In the genomic region with DNA sequence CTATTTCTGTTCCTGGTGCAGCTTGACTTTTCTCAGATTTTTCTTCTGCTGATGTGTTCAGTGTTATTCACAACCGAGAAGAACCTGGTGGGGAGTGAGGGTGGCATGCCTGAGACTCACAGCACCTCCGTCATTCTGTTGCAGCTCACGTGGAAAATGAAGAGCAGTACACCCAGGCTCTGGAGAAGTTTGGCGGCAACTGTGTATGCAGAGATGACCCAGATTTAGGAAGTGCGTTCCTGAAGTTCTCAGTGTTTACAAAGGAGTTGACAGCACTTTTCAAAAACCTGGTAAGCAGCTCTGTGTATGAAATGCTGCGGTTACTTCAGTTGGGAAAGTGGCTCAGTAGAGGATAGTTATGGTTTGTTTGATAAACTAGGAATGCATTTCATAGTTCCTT, we compare ENCODE assay signal across 16 cellular contexts.
A peak's percentile ranks its signal among the peaks of the same experiment; 100 is the strongest.
DNase-seq lines count a peak whose midpoint lies in the region; ATAC-seq and TF ChIP-seq lines count a peak whose summit lies in the region.
"Had no signal": no experiment of that assay in that cellular context is flagged by ENCODE, and none has a peak within 500 bp of the region (broad histone marks: within the 10 kb centered on the region; RNA-seq: fewer than 3 reads in every experiment).

No MANE protein-coding gene starts in this region.

- H4K5ac ChIP-seq in IMR-90 (ENCODE audit: low read depth, low read length) = no peak overlapping the region

- no peak overlapping the region for H2BK120ac ChIP-seq in IMR-90 (ENCODE audit: low read depth, low read length)

- no peak overlapping the region for H3K56ac ChIP-seq in IMR-90 (ENCODE audit: extremely low read depth, insufficient read depth, low read length)

- H3K9me1 ChIP-seq in IMR-90 (ENCODE audit: insufficient read depth, low read length) = peaks cover 29% of the 10 kb centered on the region

- H2AK5ac ChIP-seq in IMR-90 (ENCODE audit: low read depth, low read length) = no peak overlapping the region

- peaks cover 8% of the 10 kb centered on the region for H3K36me3 ChIP-seq in IMR-90 (ENCODE audit: control insufficient read depth, insufficient read depth, low read length)
- H3K36me3 ChIP-seq in spleen = no peaks in the 10 kb centered on the region
- H3K36me3 ChIP-seq in ascending aorta = peaks cover 0 to 5% of the 10 kb centered on the region in 2 donors
- H3K36me3 ChIP-seq: HAP-1 had no signal

- no peak for TF ChIP-seq RAD21 in IMR-90 (IDR thresholded peaks at IDR 0.05; ENCODE audit: low read length)

- H2AK9ac ChIP-seq in IMR-90 (replicated peaks; ENCODE audit: low read depth, low read length, poor library complexity) = peak overlapping the region; percentile 70

- intact Hi-C loops in IMR-90 (cut with micrococcal nuclease) = no loop called here
- intact Hi-C loops in dorsolateral prefrontal cortex (cut with DNase I) = no loop called here
- intact Hi-C loops in spleen (cut with DNase I; ENCODE audit: low total_unique reads) = no loop called here
- intact Hi-C loops in activated CD4-positive, alpha-beta T cell treated with anti-CD3 and anti-CD28 coated beads for 36 hours (cut with DNase I, micrococcal nuclease) = no loop called here
- intact Hi-C loops in ascending aorta (cut with DNase I) = no loop called here

- CTCF ChIA-PET in IMR-90 (lab: Yijun Ruan, JAX) = interaction anchor here (1.3 kb wide), 1 partner anchor 9 kb away, joined by 5 read pairs; no protein-coding TSS in a partner anchor
- CTCF ChIA-PET in activated CD4-positive, alpha-beta T cell treated with anti-CD3 and anti-CD28 coated beads for 36 hours (lab: Charles Lee) = no interaction called here

- no peak overlapping the region for H2BK15ac ChIP-seq in IMR-90 (ENCODE audit: low read depth, low read length)

- POLR2A ChIA-PET in IMR-90 (lab: Charles Lee; ENCODE audit: unreplicated experiment) = interaction anchor here (0.9 kb wide), 1 partner anchor 10 kb away, joined by 3 read pairs; no protein-coding TSS in a partner anchor
- POLR2A ChIA-PET in activated CD4-positive, alpha-beta T cell treated with anti-CD3 and anti-CD28 coated beads for 36 hours (lab: Charles Lee) = interaction anchor here (0.6 kb wide), 1 partner anchor 27 kb away, joined by 3 read pairs; no protein-coding TSS in a partner anchor

- no peak overlapping the region for H3K23ac ChIP-seq in IMR-90 (ENCODE audit: low read depth, low read length)

- H3K9me3 ChIP-seq in IMR-90 (ENCODE audit: control insufficient read depth, insufficient read depth, low read length) (no peaks in the 10 kb centered on the region), spleen (no peaks in the 10 kb centered on the region), ascending aorta (no peaks in the 10 kb centered on the region)
- H3K9me3 ChIP-seq: HAP-1, Peyer's patch had no signal

- peak; percentile 48 for ATAC-seq in IMR-90 (ENCODE audit: low read depth)
- ATAC-seq in activated CD4-positive, alpha-beta T cell treated with anti-CD3 and anti-CD28 coated beads for 36 hours = no peak
- ATAC-seq in stimulated activated effector memory CD8-positive, alpha-beta T cell treated with anti-CD3 and anti-CD28 coated beads, Interleukin-12 subunit alpha, Interleukin-12 subunit beta, amount 100 ng/mL, for 72 hours = no peak
- ATAC-seq: GM12878 had no signal

- H3K9me3 Mint-ChIP-seq in activated CD4-positive, alpha-beta T cell treated with anti-CD3 and anti-CD28 coated beads for 36 hours (ENCODE audit: low read depth) = no peaks in the 10 kb centered on the region
- H3K9me3 Mint-ChIP-seq in stimulated activated effector memory CD8-positive, alpha-beta T cell treated with anti-CD3 and anti-CD28 coated beads, Interleukin-12 subunit alpha, Interleukin-12 subunit beta, amount 100 ng/mL, for 72 hours = no peaks in the 10 kb centered on the region
- H3K9me3 Mint-ChIP-seq: CD4-positive, CD25-positive, alpha-beta regulatory T cell had no signal

- peaks cover 54 to 86% of the 10 kb centered on the region in 2 experiments for H3K79me1 ChIP-seq in IMR-90 (ENCODE audit: low read depth in 1 of 2, low read length in 2 of 2)

- no peaks in the 10 kb centered on the region for H3K36me3 Mint-ChIP-seq in activated CD4-positive, alpha-beta T cell treated with anti-CD3 and anti-CD28 coated beads for 36 hours (ENCODE audit: low read depth)
- H3K36me3 Mint-ChIP-seq in stimulated activated effector memory CD8-positive, alpha-beta T cell treated with anti-CD3 and anti-CD28 coated beads, Interleukin-12 subunit alpha, Interleukin-12 subunit beta, amount 100 ng/mL, for 72 hours = no peaks in the 10 kb centered on the region
- H3K36me3 Mint-ChIP-seq: CD4-positive, CD25-positive, alpha-beta regulatory T cell had no signal

- H3K4me3 ChIP-seq in IMR-90 (ENCODE audit: insufficient read depth, low read depth, low read length) (no peak overlapping the region), dorsolateral prefrontal cortex (no peak overlapping the region), spleen (no peak overlapping the region), ascending aorta (no peak overlapping the region)
- H3K4me3 ChIP-seq: GM12878, HAP-1, Peyer's patch had no signal

- dilution Hi-C loops in IMR-90 (cut with HindIII; ENCODE audit: low sequenced_read_pairs, unreplicated experiment) = no loop called here

- H3K4ac ChIP-seq in IMR-90 (ENCODE audit: low read depth, low read length) = no peak overlapping the region

- TF ChIP-seq POLR2A in IMR-90 (IDR thresholded peaks at IDR 0.05; ENCODE audit: low read depth, low read length) (no peak), spleen (IDR thresholded peaks at IDR 0.05) (no peak)

- H3K18ac ChIP-seq in IMR-90 (ENCODE audit: low read depth, low read length) = no peak overlapping the region

- TF ChIP-seq CTCF in IMR-90 (conservative IDR thresholded peaks at IDR 0.05; ENCODE audit: low read depth, low read length) = no peak
- TF ChIP-seq CTCF in dorsolateral prefrontal cortex (IDR thresholded peaks at IDR 0.05 in 54 of 56, conservative IDR thresholded peaks at IDR 0.05 in 2 of 56; ENCODE audit: low read depth in 1 of 56, partially characterized antibody in 56 of 56) = no peak
- no peak for TF ChIP-seq CTCF in spleen (IDR thresholded peaks at IDR 0.05 in 8 of 11, conservative IDR thresholded peaks at IDR 0.05 in 3 of 11)
- TF ChIP-seq CTCF in ascending aorta (IDR thresholded peaks at IDR 0.05) = no peak

- no TSS peak for BruUV-seq in IMR-90 (replicated peaks; lab: Mats Ljungman, UMichigan)

- no peak overlapping the region for H3K14ac ChIP-seq in IMR-90 (replicated peaks; ENCODE audit: low read depth, low read length)

- DNase-seq in IMR-90 (peak; percentile 28), dorsolateral prefrontal cortex (peak in 3 of 10 donors; percentile 35 to 61 (median 47)), midbrain (lab: John Stamatoyannopoulos, UW) (peak; percentile 11), spleen (peak; percentile 4), ascending aorta (ENCODE audit: low spot score in 2 of 2) (no peak)
- no peak for DNase-seq in activated CD4-positive, alpha-beta T cell treated with anti-CD3 and anti-CD28 coated beads for 36 hours
- no peak for DNase-seq in stimulated activated effector memory CD8-positive, alpha-beta T cell treated with anti-CD3 and anti-CD28 coated beads, Interleukin-12 subunit alpha, Interleukin-12 subunit beta, amount 100 ng/mL, for 72 hours (ENCODE audit: low spot score in 2 of 2)
- DNase-seq: AML-193; CD4-positive, CD25-positive, alpha-beta regulatory T cell; Kasumi-1; NCI-H1930; NCI-H2171 treated with DMSO at 0.1 percent for 48 hours; NCI-H510A; Peyer's patch had no signal

- H3K27me3 ChIP-seq in IMR-90 (ENCODE audit: control insufficient read depth, insufficient read depth, low read length) = no peaks in the 10 kb centered on the region
- no peaks in the 10 kb centered on the region for H3K27me3 ChIP-seq in dorsolateral prefrontal cortex
- peaks cover 0 to 32% (median 0%) of the 10 kb centered on the region in 7 donors for H3K27me3 ChIP-seq in spleen (replicated peaks in 1 of 7)
- H3K27me3 ChIP-seq in ascending aorta = no peaks in the 10 kb centered on the region
- H3K27me3 ChIP-seq: Peyer's patch had no signal

- H3K27me3 Mint-ChIP-seq in activated CD4-positive, alpha-beta T cell treated with anti-CD3 and anti-CD28 coated beads for 36 hours = no peaks in the 10 kb centered on the region

- H3K4me1 ChIP-seq in IMR-90 (ENCODE audit: control insufficient read depth, insufficient read depth, low read length) (no peaks in the 10 kb centered on the region; the same call in 1 of the 2 replicates), spleen (no peaks in the 10 kb centered on the region), ascending aorta (peaks cover 3 to 24% of the 10 kb centered on the region in 2 donors)
- H3K4me1 ChIP-seq: HAP-1 had no signal

- peaks cover 35% of the 10 kb centered on the region for H4K20me1 ChIP-seq in IMR-90 (ENCODE audit: insufficient read depth, low read length)

- H3K4me1 Mint-ChIP-seq in activated CD4-positive, alpha-beta T cell treated with anti-CD3 and anti-CD28 coated beads for 36 hours = no peaks in the 10 kb centered on the region
- H3K4me1 Mint-ChIP-seq in stimulated activated effector memory CD8-positive, alpha-beta T cell treated with anti-CD3 and anti-CD28 coated beads, Interleukin-12 subunit alpha, Interleukin-12 subunit beta, amount 100 ng/mL, for 72 hours = no peaks in the 10 kb centered on the region
- H3K4me1 Mint-ChIP-seq: CD4-positive, CD25-positive, alpha-beta regulatory T cell had no signal

- no peak overlapping the region for H3K27ac ChIP-seq in IMR-90 (ENCODE audit: insufficient read depth, low read length)
- H3K27ac ChIP-seq in dorsolateral prefrontal cortex = peak overlapping the region in 51 of 59 donors; percentile 2 to 91 (median 78)
- H3K27ac ChIP-seq in spleen = no peak overlapping the region
- peak overlapping the region in 1 of 2 donors; percentile 31 for H3K27ac ChIP-seq in ascending aorta

- 92% methylated on average over 2 of the region's 6 CpGs; no CpG with 5 or more reads in 1 of the 2 experiments for WGBS in IMR-90 (ENCODE audit: extremely low coverage in 2 of 2, insufficient read length in 1 of 2), 2 experiments
- 77 to 96% (median 89%) methylated on average over 6 of the region's 6 CpGs for WGBS in spleen, 5 donors

- H3K27ac Mint-ChIP-seq in activated CD4-positive, alpha-beta T cell treated with anti-CD3 and anti-CD28 coated beads for 36 hours = no peak overlapping the region
- no peak overlapping the region for H3K27ac Mint-ChIP-seq in stimulated activated effector memory CD8-positive, alpha-beta T cell treated with anti-CD3 and anti-CD28 coated beads, Interleukin-12 subunit alpha, Interleukin-12 subunit beta, amount 100 ng/mL, for 72 hours

- H2AFZ ChIP-seq in IMR-90 (replicated peaks; ENCODE audit: low read length, poor library complexity) = peak overlapping the region; percentile 36

- H3K9ac ChIP-seq in IMR-90 (ENCODE audit: low read depth, low read length) = no peak overlapping the region

- H4K91ac ChIP-seq in IMR-90 (ENCODE audit: insufficient read depth, low read depth, low read length) = no peak overlapping the region

- H3K4me2 ChIP-seq in IMR-90 (ENCODE audit: low read depth, low read length) = no peak overlapping the region

- H2BK5ac ChIP-seq in IMR-90 (ENCODE audit: low read depth, low read length, poor library complexity, severe bottlenecking) = no peak overlapping the region

- H4K8ac ChIP-seq in IMR-90 (ENCODE audit: low read depth in 2 of 2, low read length in 2 of 2) = no peak overlapping the region; a peak in 1 of 4 replicates

- in situ Hi-C loops in IMR-90 (cut with MboI; ENCODE audit: low sequenced_read_pairs) = no loop called here

- no peak overlapping the region for H2BK20ac ChIP-seq in IMR-90 (ENCODE audit: low read depth, low read length)

- H3K4me3 Mint-ChIP-seq in activated CD4-positive, alpha-beta T cell treated with anti-CD3 and anti-CD28 coated beads for 36 hours = no peak overlapping the region
- no peak overlapping the region for H3K4me3 Mint-ChIP-seq in stimulated activated effector memory CD8-positive, alpha-beta T cell treated with anti-CD3 and anti-CD28 coated beads, Interleukin-12 subunit alpha, Interleukin-12 subunit beta, amount 100 ng/mL, for 72 hours
- H3K4me3 Mint-ChIP-seq: CD4-positive, CD25-positive, alpha-beta regulatory T cell had no signal

Comparison
In these comparisons a context has a peak if more than half of its experiments do, and no peak if none do; other contexts are left out.
1. DNase-seq: peak in IMR-90 (single experiment), midbrain (single experiment) and spleen (single experiment); none in activated CD4-positive, alpha-beta T cell treated with anti-CD3 and anti-CD28 coated beads for 36 hours (single experiment), ascending aorta (0 of 2) and stimulated activated effector memory CD8-positive, alpha-beta T cell treated with anti-CD3 and anti-CD28 coated beads, Interleukin-12 subunit alpha, Interleukin-12 subunit beta, amount 100 ng/mL, for 72 hours (0 of 2).
2. H3K27ac ChIP-seq: peak in dorsolateral prefrontal cortex (51 of 59); none in IMR-90 (single experiment) and spleen (0 of 8).